In genomic region chr4:8254076-8254475, GRCh38 we compare ENCODE assay signal across 14 cellular contexts. TPM values are rescaled to one million over a fixed set of nuclear protein-coding genes. Genes with fewer than 3 reads are reported as not detected.
DNase-seq lines count a peak whose midpoint lies in the region; ATAC-seq and TF ChIP-seq lines count a peak whose summit lies in the region.
"Had no signal": no experiment of that assay in that cellular context is flagged by ENCODE, and none has a peak within 500 bp of the region (broad histone marks: within the 10 kb centered on the region; RNA-seq: fewer than 3 reads in every experiment).

No MANE protein-coding gene starts in this region.

- H3K4me2 ChIP-seq in osteoblast (ENCODE audit: insufficient read depth, low read length) = no peak overlapping the region

- H3K9me3 ChIP-seq in osteoblast (ENCODE audit: low read depth, low read length) = no peaks in the 10 kb centered on the region
- H3K9me3 ChIP-seq: BLaER1 treated with 17β-estradiol and CSF1 and Interleukin-3, amounts not matched to agents 10 nM and 100 nM had no signal

- H3K4me1 ChIP-seq in foreskin keratinocyte (no peaks in the 10 kb centered on the region), osteoblast (ENCODE audit: insufficient read depth, low read length) (no peaks in the 10 kb centered on the region)

- peak overlapping the region; percentile 11 for H3K27ac Mint-ChIP-seq in central memory CD8-positive, alpha-beta T cell (ENCODE audit: low read depth)
- H3K27ac Mint-ChIP-seq in activated CD4-positive, alpha-beta memory T cell treated with anti-CD3 and anti-CD28 coated beads for 36 hours = no peak overlapping the region
- H3K27ac Mint-ChIP-seq: CD4-positive, CD25-positive, alpha-beta regulatory T cell had no signal

- H3K4me3 ChIP-seq in osteoblast (ENCODE audit: insufficient read depth, low read length) = no peak overlapping the region
- H3K4me3 ChIP-seq: BLaER1 treated with 17β-estradiol and CSF1 and Interleukin-3, amounts not matched to agents 10 nM and 100 nM had no signal

- no peak overlapping the region for H3K4me3 Mint-ChIP-seq in central memory CD8-positive, alpha-beta T cell
- no peak overlapping the region for H3K4me3 Mint-ChIP-seq in activated CD4-positive, alpha-beta memory T cell treated with anti-CD3 and anti-CD28 coated beads for 36 hours
- H3K4me3 Mint-ChIP-seq: CD4-positive, CD25-positive, alpha-beta regulatory T cell had no signal

- no peak overlapping the region for H3K27ac ChIP-seq in foreskin keratinocyte
- no peak overlapping the region for H3K27ac ChIP-seq in osteoblast (ENCODE audit: low read depth, low read length)

- no peaks in the 10 kb centered on the region for H3K36me3 Mint-ChIP-seq in central memory CD8-positive, alpha-beta T cell (ENCODE audit: insufficient read depth)
- no peaks in the 10 kb centered on the region for H3K36me3 Mint-ChIP-seq in activated CD4-positive, alpha-beta memory T cell treated with anti-CD3 and anti-CD28 coated beads for 36 hours
- H3K36me3 Mint-ChIP-seq: CD4-positive, CD25-positive, alpha-beta regulatory T cell had no signal

- no peaks in the 10 kb centered on the region for H4K20me1 ChIP-seq in osteoblast (ENCODE audit: insufficient read depth, low read length)
- H4K20me1 ChIP-seq: BLaER1 treated with 17β-estradiol and CSF1 and Interleukin-3, amounts not matched to agents 10 nM and 100 nM had no signal

- H3K27me3 Mint-ChIP-seq in central memory CD8-positive, alpha-beta T cell = no peaks in the 10 kb centered on the region
- no peaks in the 10 kb centered on the region for H3K27me3 Mint-ChIP-seq in activated CD4-positive, alpha-beta memory T cell treated with anti-CD3 and anti-CD28 coated beads for 36 hours

- CTCF ChIA-PET in activated CD4-positive, alpha-beta memory T cell treated with anti-CD3 and anti-CD28 coated beads for 36 hours (lab: Charles Lee) = interaction anchor here (1.2 kb wide), 1 partner anchor 215 kb away, joined by 3 read pairs; no protein-coding TSS in a partner anchor

- no peak for ATAC-seq in central memory CD8-positive, alpha-beta T cell (replicated peaks; ENCODE audit: extremely low read depth, poor library complexity, severe bottlenecking)
- peak; percentile 65 for ATAC-seq in foreskin keratinocyte
- ATAC-seq in Right ventricle myocardium superior (ENCODE audit: poor library complexity) = no peak

- DNase-seq in MV-4-11 (lab: John Stamatoyannopoulos, UW) = peak; percentile 20
- DNase-seq in central memory CD8-positive, alpha-beta T cell (ENCODE audit: low spot score in 2 of 2) = no peak
- peak; percentile 39 to 80 for DNase-seq in foreskin keratinocyte
- peak; percentile 64 for DNase-seq in osteoblast (ENCODE audit: insufficient read length, low spot score, missing footprints)
- no peak for DNase-seq in OCI-M1 (lab: John Stamatoyannopoulos, UW)
- DNase-seq in Right ventricle myocardium superior = no peak
- DNase-seq in stimulated activated naive CD4-positive, alpha-beta T cell (lab: John Stamatoyannopoulos, UW) = no peak
- no peak for DNase-seq in activated CD4-positive, alpha-beta memory T cell treated with anti-CD3 and anti-CD28 coated beads for 36 hours
- DNase-seq: ACHN; CD4-positive, CD25-positive, alpha-beta regulatory T cell; DMS53; GF-D8 had no signal

- H2AFZ ChIP-seq in osteoblast (ENCODE audit: low read length) = no peak overlapping the region

- POLR2A ChIA-PET in activated CD4-positive, alpha-beta memory T cell treated with anti-CD3 and anti-CD28 coated beads for 36 hours (lab: Charles Lee) = no interaction called here

- H3K27me3 ChIP-seq in foreskin keratinocyte (peaks cover 8% of the 10 kb centered on the region), osteoblast (ENCODE audit: insufficient read depth, low read length) (no peaks in the 10 kb centered on the region)
- H3K27me3 ChIP-seq: BLaER1 treated with 17β-estradiol and CSF1 and Interleukin-3, amounts not matched to agents 10 nM and 100 nM had no signal

- H3K79me2 ChIP-seq in osteoblast (ENCODE audit: insufficient read depth, low read length) = no peaks in the 10 kb centered on the region

- no peak for TF ChIP-seq CTCF in foreskin keratinocyte (conservative IDR thresholded peaks at IDR 0.05)
- no peak for TF ChIP-seq CTCF in osteoblast (IDR thresholded peaks at IDR 0.05; ENCODE audit: extremely low read depth, low read depth, low read length)

- H3K4me1 Mint-ChIP-seq in central memory CD8-positive, alpha-beta T cell = no peaks in the 10 kb centered on the region
- H3K4me1 Mint-ChIP-seq in activated CD4-positive, alpha-beta memory T cell treated with anti-CD3 and anti-CD28 coated beads for 36 hours (ENCODE audit: low read depth) = no peaks in the 10 kb centered on the region

- H3K36me3 ChIP-seq in osteoblast (ENCODE audit: insufficient read depth, low read length) = no peaks in the 10 kb centered on the region
- H3K36me3 ChIP-seq: BLaER1 treated with 17β-estradiol and CSF1 and Interleukin-3, amounts not matched to agents 10 nM and 100 nM had no signal

- H3K9me3 Mint-ChIP-seq in central memory CD8-positive, alpha-beta T cell = no peaks in the 10 kb centered on the region
- no peaks in the 10 kb centered on the region for H3K9me3 Mint-ChIP-seq in activated CD4-positive, alpha-beta memory T cell treated with anti-CD3 and anti-CD28 coated beads for 36 hours
- H3K9me3 Mint-ChIP-seq: CD4-positive, CD25-positive, alpha-beta regulatory T cell had no signal

- intact Hi-C loops in Right ventricle myocardium superior (cut with DNase I) = no loop called here
- intact Hi-C loops in activated CD4-positive, alpha-beta memory T cell treated with anti-CD3 and anti-CD28 coated beads for 36 hours (cut with micrococcal nuclease) = no loop called here

RNA-seq across cellular contexts. Expression of gene HTRA3, which starts 15.5 kb away (rescaled TPM):
- total RNA-seq in foreskin keratinocyte (not detected in 2 replicates), osteoblast (4.0 and 11.5 TPM in 2 replicates), Right ventricle myocardium superior (123 TPM)
- polyA plus RNA-seq in foreskin keratinocyte = not detected in 2 replicates
- not detected for total RNA-seq in activated CD4-positive, alpha-beta memory T cell treated with anti-CD3 and anti-CD28 coated beads for 36 hours
- total RNA-seq: A172; CD4-positive, CD25-positive, alpha-beta regulatory T cell had no signal
- polyA plus RNA-seq: CD4-positive, CD25-positive, alpha-beta regulatory T cell had no signal

RNA-seq across cellular contexts. Expression of gene SH3TC1, which starts 55.0 kb away (rescaled TPM):
- 18.7 and 30.1 TPM in 2 replicates for total RNA-seq in foreskin keratinocyte
- polyA plus RNA-seq in foreskin keratinocyte = 11.2 and 16.7 TPM in 2 replicates
- 3.5 and 3.6 TPM in 2 replicates for total RNA-seq in osteoblast
- total RNA-seq in Right ventricle myocardium superior = 8.2 TPM
- 10 to 100 TPM; 28.5 to 28.8 TPM for total RNA-seq in activated CD4-positive, alpha-beta memory T cell treated with anti-CD3 and anti-CD28 coated beads for 36 hours

Comparison
In these comparisons a context has a peak if more than half of its experiments do, and no peak if none do; other contexts are left out.
1. DNase-seq: peak in MV-4-11 (single experiment), foreskin keratinocyte (2 of 2) and osteoblast (single experiment); none in central memory CD8-positive, alpha-beta T cell (0 of 2), OCI-M1 (single experiment), Right ventricle myocardium superior (single experiment), stimulated activated naive CD4-positive, alpha-beta T cell (0 of 6) and activated CD4-positive, alpha-beta memory T cell treated with anti-CD3 and anti-CD28 coated beads for 36 hours (single experiment).